25 cellular contexts compared by ENCODE assay signal in genomic region chr22:41898645-41899044, GRCh38. TPM values are rescaled to one million over a fixed set of nuclear protein-coding genes. Genes with fewer than 3 reads are reported as not detected.
DNase-seq lines count a peak whose midpoint lies in the region; ATAC-seq and TF ChIP-seq lines count a peak whose summit lies in the region.
"Had no signal": no experiment of that assay in that cellular context is flagged by ENCODE, and none has a peak within 500 bp of the region (broad histone marks: within the 10 kb centered on the region; RNA-seq: fewer than 3 reads in every experiment).

No MANE protein-coding gene starts in this region.

- no peak overlapping the region for H2BK120ac ChIP-seq in trophoblast cell (ENCODE audit: insufficient read depth, low read length, poor library complexity)

- TF ChIP-seq POLR2A in erythroblast (IDR thresholded peaks at IDR 0.05; ENCODE audit: low read length) (no peak), body of pancreas (IDR thresholded peaks at IDR 0.05) (no peak)

- H3K23ac ChIP-seq in trophoblast cell (ENCODE audit: low read length): no peak overlapping the region

- H3K4me2 ChIP-seq in trophoblast cell (ENCODE audit: low read length): no peak overlapping the region
- H3K4me2 ChIP-seq: KMS-11 had no signal

- peak overlapping the region; percentile 41 for H3K27ac Mint-ChIP-seq in activated naive CD4-positive, alpha-beta T cell treated with anti-CD3 and anti-CD28 coated beads for 36 hours

- peaks cover 1% of the 10 kb centered on the region for H3K9me3 ChIP-seq in trophoblast cell (ENCODE audit: insufficient read depth, low read depth, low read length)
- H3K9me3 ChIP-seq in body of pancreas: no peaks in the 10 kb centered on the region
- H3K9me3 ChIP-seq: SJSA1 had no signal

- H3K4me1 ChIP-seq in trophoblast cell (ENCODE audit: control insufficient read depth in 1 of 2, insufficient read depth in 2 of 2, low read length in 2 of 2) (no peaks in the 10 kb centered on the region), body of pancreas (no peaks in the 10 kb centered on the region)

- no peak for TF ChIP-seq CTCF in body of pancreas (IDR thresholded peaks at IDR 0.05)

- no peak overlapping the region for H3K4me3 Mint-ChIP-seq in activated naive CD4-positive, alpha-beta T cell treated with anti-CD3 and anti-CD28 coated beads for 36 hours
- H3K4me3 Mint-ChIP-seq: CD14-positive monocyte had no signal

- no peak for DNase-seq in activated naive CD4-positive, alpha-beta T cell treated with anti-CD3 and anti-CD28 coated beads for 36 hours
- DNase-seq in activated naive CD4-positive, alpha-beta T cell treated with anti-CD3 and anti-CD28 coated beads, Interleukin-2, amount 50 U/mL, for 16 hours: no peak
- DNase-seq in left ventricle myocardium superior (no peak), trophoblast cell (no peak), C1 segment of cervical spinal cord (lab: John Stamatoyannopoulos, UW) (no peak), erythroblast (lab: John Stamatoyannopoulos, UW) (no peak), body of pancreas (no peak), 8988T (no peak)
- DNase-seq: AML-193; DMS53; GDM1; IMR-90; NCI-H1105; NCI-H146; NCI-H2029; NCI-H345; NCI-H524; NCI-H774; NK-92 treated with Interleukin-12 subunit alpha and Interleukin-12 subunit beta, amount 100 ng/mL, for 24 hours had no signal

- no peak overlapping the region for H3K9ac ChIP-seq in trophoblast cell (ENCODE audit: low read length)
- H3K9ac ChIP-seq: KMS-11 had no signal

- no peak overlapping the region for H2BK12ac ChIP-seq in trophoblast cell (ENCODE audit: low read length)

- ATAC-seq in left ventricle myocardium superior (peak; percentile 13), body of pancreas (no peak)
- ATAC-seq: HCT116 had no signal

- H3K4ac ChIP-seq in trophoblast cell (ENCODE audit: low read depth, low read length): no peak overlapping the region

- no peaks in the 10 kb centered on the region for H3K9me3 Mint-ChIP-seq in activated naive CD4-positive, alpha-beta T cell treated with anti-CD3 and anti-CD28 coated beads for 36 hours
- H3K9me3 Mint-ChIP-seq: CD14-positive monocyte had no signal

- no peak overlapping the region for H3K18ac ChIP-seq in trophoblast cell (ENCODE audit: low read length)

- H3K27me3 Mint-ChIP-seq in activated naive CD4-positive, alpha-beta T cell treated with anti-CD3 and anti-CD28 coated beads for 36 hours (ENCODE audit: low read depth): no peaks in the 10 kb centered on the region

- H3K27ac ChIP-seq in trophoblast cell (ENCODE audit: low read depth, low read length): no peak overlapping the region
- H3K27ac ChIP-seq in body of pancreas: no peak overlapping the region
- H3K27ac ChIP-seq: KMS-11, SJSA1 had no signal

- CTCF ChIA-PET in activated naive CD4-positive, alpha-beta T cell treated with anti-CD3 and anti-CD28 coated beads for 36 hours (lab: Charles Lee): no interaction called here

- H4K91ac ChIP-seq in trophoblast cell (ENCODE audit: low read depth, low read length): no peak overlapping the region

- no peak overlapping the region for H2AK5ac ChIP-seq in trophoblast cell (ENCODE audit: low read length)

- no peak overlapping the region for H4K8ac ChIP-seq in trophoblast cell (ENCODE audit: low read depth, low read length)

- no peaks in the 10 kb centered on the region for H3K79me1 ChIP-seq in trophoblast cell (ENCODE audit: low read length)

- H3K79me2 ChIP-seq in trophoblast cell (ENCODE audit: control insufficient read depth, insufficient read depth, low read length, poor library complexity): no peaks in the 10 kb centered on the region

- H3K27me3 ChIP-seq in trophoblast cell (ENCODE audit: insufficient read depth, low read length) (no peaks in the 10 kb centered on the region), body of pancreas (no peaks in the 10 kb centered on the region)
- H3K27me3 ChIP-seq: SJSA1 had no signal

- H2BK5ac ChIP-seq in trophoblast cell (ENCODE audit: low read depth, low read length, poor library complexity): no peak overlapping the region

- no peak overlapping the region for H2AFZ ChIP-seq in trophoblast cell (ENCODE audit: insufficient read depth, low read length, poor library complexity)

- no peak overlapping the region for H4K12ac ChIP-seq in trophoblast cell (ENCODE audit: low read depth, low read length)

- peaks cover 84 to 85% of the 10 kb centered on the region in 2 experiments for H3K36me3 ChIP-seq in trophoblast cell (ENCODE audit: control insufficient read depth in 1 of 2, insufficient read depth in 2 of 2, low read length in 2 of 2)
- peaks cover 16 to 35% of the 10 kb centered on the region in 2 donors for H3K36me3 ChIP-seq in body of pancreas (replicated peaks in 1 of 2; ENCODE audit: insufficient read depth in 1 of 2, low read depth in 2 of 2)

- no CpG with 5 or more reads among the region's 11 CpGs for WGBS in trophoblast cell (ENCODE audit: extremely low coverage, insufficient coverage, insufficient read length)
- WGBS in body of pancreas, 2 donors: 89 to 92% methylated on average over 11 of the region's 11 CpGs

- H3K4me3 ChIP-seq in trophoblast cell (ENCODE audit: low read depth, low read length): peak overlapping the region; percentile 39
- H3K4me3 ChIP-seq in body of pancreas: no peak overlapping the region
- H3K4me3 ChIP-seq: SJSA1 had no signal

- intact Hi-C loops in activated naive CD4-positive, alpha-beta T cell treated with anti-CD3 and anti-CD28 coated beads for 36 hours (cut with micrococcal nuclease): no loop called here
- intact Hi-C loops in left ventricle myocardium superior (cut with micrococcal nuclease): no loop called here
- intact Hi-C loops in body of pancreas (cut with DNase I): no loop called here

- H3K4me1 Mint-ChIP-seq in activated naive CD4-positive, alpha-beta T cell treated with anti-CD3 and anti-CD28 coated beads for 36 hours (ENCODE audit: low read depth): no peaks in the 10 kb centered on the region
- H3K4me1 Mint-ChIP-seq: CD14-positive monocyte had no signal

- H3K36me3 Mint-ChIP-seq in activated naive CD4-positive, alpha-beta T cell treated with anti-CD3 and anti-CD28 coated beads for 36 hours (ENCODE audit: low read depth): peaks cover 41% of the 10 kb centered on the region

- H3K14ac ChIP-seq in trophoblast cell (ENCODE audit: low read length): no peak overlapping the region

RNA-seq across cellular contexts. Expression of gene SHISA8, which starts 16.2 kb away (rescaled TPM):
- 1 to 10 TPM; 1.7 to 1.8 TPM for total RNA-seq in activated naive CD4-positive, alpha-beta T cell treated with anti-CD3 and anti-CD28 coated beads for 36 hours
- total RNA-seq in left ventricle myocardium superior (10.2 TPM), body of pancreas (not detected)
- polyA plus RNA-seq in trophoblast cell (2013): 0.31 and 0.43 TPM in 2 replicates
- total RNA-seq: A172, IMR-90, SJSA1 had no signal
- polyA plus RNA-seq: AG04450, CD14-positive monocyte, IMR-90 had no signal

RNA-seq across cellular contexts. Expression of gene TNFRSF13C, which starts 28.0 kb away (rescaled TPM):
- 1 to 10 TPM; 3.2 to 3.8 TPM for total RNA-seq in activated naive CD4-positive, alpha-beta T cell treated with anti-CD3 and anti-CD28 coated beads for 36 hours
- 1.6 TPM for total RNA-seq in left ventricle myocardium superior
- 0.36 and 0.38 TPM in 2 replicates for polyA plus RNA-seq in trophoblast cell (2013)
- total RNA-seq in body of pancreas: not detected
- polyA plus RNA-seq: CD14-positive monocyte had no signal

RNA-seq across cellular contexts. Expression of gene CENPM, which starts 48.3 kb away (rescaled TPM):
- 100 to 1,000 TPM in 1 of 2 experiments, 10 to 100 TPM in 1; 95.4 to 110 TPM for total RNA-seq in activated naive CD4-positive, alpha-beta T cell treated with anti-CD3 and anti-CD28 coated beads for 36 hours
- total RNA-seq in left ventricle myocardium superior (0.52 TPM), body of pancreas (not detected)
- 17.4 and 17.7 TPM in 2 replicates for polyA plus RNA-seq in trophoblast cell (2013)

Comparison
In these comparisons a context has a peak if more than half of its experiments do, and no peak if none do; other contexts are left out.
1. RNA of gene CENPM, which starts 48.3 kb away (total RNA-seq): 95.4 to 110 TPM in activated naive CD4-positive, alpha-beta T cell treated with anti-CD3 and anti-CD28 coated beads for 36 hours; 0.52 TPM in left ventricle myocardium superior (single experiment) and not detected in body of pancreas; every median in the first group is over 10 times any median in the second.